1 cellular context compared by ENCODE assay signal in genomic region chr16:68448360-68448970, GRCh38.
TF ChIP-seq lines count a peak whose summit lies in the region.

TSS of gene SMPD3 (minus strand) at chr16:68448508. CDS start at chr16:68372181, 76,327 bp downstream.

TF ChIP-seq in GM12878, 131 proteins besides CTCF, POLR2A, EP300 and RAD21 (continued from another document and continues in another):
- TF ChIP-seq, protein P1, sequence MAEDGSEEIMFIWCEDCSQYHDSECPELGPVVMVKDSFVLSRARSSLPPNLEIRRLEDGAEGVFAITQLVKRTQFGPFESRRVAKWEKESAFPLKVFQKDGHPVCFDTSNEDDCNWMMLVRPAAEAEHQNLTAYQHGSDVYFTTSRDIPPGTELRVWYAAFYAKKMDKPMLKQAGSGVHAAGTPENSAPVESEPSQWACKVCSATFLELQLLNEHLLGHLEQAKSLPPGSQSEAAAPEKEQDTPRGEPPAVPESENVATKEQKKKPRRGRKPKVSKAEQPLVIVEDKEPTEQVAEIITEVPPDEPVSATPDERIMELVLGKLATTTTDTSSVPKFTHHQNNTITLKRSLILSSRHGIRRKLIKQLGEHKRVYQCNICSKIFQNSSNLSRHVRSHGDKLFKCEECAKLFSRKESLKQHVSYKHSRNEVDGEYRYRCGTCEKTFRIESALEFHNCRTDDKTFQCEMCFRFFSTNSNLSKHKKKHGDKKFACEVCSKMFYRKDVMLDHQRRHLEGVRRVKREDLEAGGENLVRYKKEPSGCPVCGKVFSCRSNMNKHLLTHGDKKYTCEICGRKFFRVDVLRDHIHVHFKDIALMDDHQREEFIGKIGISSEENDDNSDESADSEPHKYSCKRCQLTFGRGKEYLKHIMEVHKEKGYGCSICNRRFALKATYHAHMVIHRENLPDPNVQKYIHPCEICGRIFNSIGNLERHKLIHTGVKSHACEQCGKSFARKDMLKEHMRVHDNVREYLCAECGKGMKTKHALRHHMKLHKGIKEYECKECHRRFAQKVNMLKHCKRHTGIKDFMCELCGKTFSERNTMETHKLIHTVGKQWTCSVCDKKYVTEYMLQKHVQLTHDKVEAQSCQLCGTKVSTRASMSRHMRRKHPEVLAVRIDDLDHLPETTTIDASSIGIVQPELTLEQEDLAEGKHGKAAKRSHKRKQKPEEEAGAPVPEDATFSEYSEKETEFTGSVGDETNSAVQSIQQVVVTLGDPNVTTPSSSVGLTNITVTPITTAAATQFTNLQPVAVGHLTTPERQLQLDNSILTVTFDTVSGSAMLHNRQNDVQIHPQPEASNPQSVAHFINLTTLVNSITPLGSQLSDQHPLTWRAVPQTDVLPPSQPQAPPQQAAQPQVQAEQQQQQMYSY (CRISPR knock-in tag; IDR thresholded peaks at IDR 0.05) = no peak
- TF ChIP-seq PAX8 (IDR thresholded peaks at IDR 0.05) (no peak), MXI1 (IDR thresholded peaks at IDR 0.05; ENCODE audit: low read depth, low read length) (no peak; the same call in 1 of the 2 replicates), ZNF274 (IDR thresholded peaks at IDR 0.05; ENCODE audit: insufficient read depth, insufficient read length) (no peak), CEBPZ (IDR thresholded peaks at IDR 0.05; ENCODE audit: low read depth, low read length) (no peak), CHD1 (IDR thresholded peaks at IDR 0.05; ENCODE audit: low read depth, low read length) (no peak), SUZ12 (IDR thresholded peaks at IDR 0.05; ENCODE audit: unreplicated experiment) (no peak), NFXL1 (IDR thresholded peaks at IDR 0.05; ENCODE audit: borderline replicate concordance) (no peak), SIN3A (IDR thresholded peaks at IDR 0.05; ENCODE audit: low read depth, low read length) (peak; percentile 54; the same call in 1 of the 2 replicates), ZBED1 (IDR thresholded peaks at IDR 0.05; ENCODE audit: borderline replicate concordance) (no peak), DPF2 (IDR thresholded peaks at IDR 0.05) (no peak), STAT1 (conservative IDR thresholded peaks at IDR 0.05) (no peak), MYB (IDR thresholded peaks at IDR 0.05; ENCODE audit: borderline replicate concordance, low read depth, low read length) (no peak), SPI1 (IDR thresholded peaks at IDR 0.05; ENCODE audit: borderline replicate concordance, insufficient read depth, low read depth, low read length) (no peak), POLR2AphosphoS5 (IDR thresholded peaks at IDR 0.05; ENCODE audit: low read length) (no peak), MEF2B (IDR thresholded peaks at IDR 0.05; ENCODE audit: partially characterized antibody, poor library complexity, severe bottlenecking) (peak; percentile 93), NRF1 (conservative IDR thresholded peaks at IDR 0.05; ENCODE audit: low read depth, low read length) (no peak), CBX3 (IDR thresholded peaks at IDR 0.05; ENCODE audit: borderline replicate concordance, low read depth) (no peak), TBL1XR1 (IDR thresholded peaks at IDR 0.05; ENCODE audit: low read depth, low read length) (no peak), CREB1 (IDR thresholded peaks at IDR 0.05; ENCODE audit: low read depth) (peak; percentile 86), ZNF687 (IDR thresholded peaks at IDR 0.05) (no peak), BMI1 (IDR thresholded peaks at IDR 0.05; ENCODE audit: borderline replicate concordance) (peak; percentile 31; the same call in 1 of the 2 replicates), IRF4 (IDR thresholded peaks at IDR 0.05; ENCODE audit: low read depth, low read length) (no peak), HCFC1 (IDR thresholded peaks at IDR 0.05; ENCODE audit: low read length) (peak; percentile 96)
- TF ChIP-seq, protein P2, sequence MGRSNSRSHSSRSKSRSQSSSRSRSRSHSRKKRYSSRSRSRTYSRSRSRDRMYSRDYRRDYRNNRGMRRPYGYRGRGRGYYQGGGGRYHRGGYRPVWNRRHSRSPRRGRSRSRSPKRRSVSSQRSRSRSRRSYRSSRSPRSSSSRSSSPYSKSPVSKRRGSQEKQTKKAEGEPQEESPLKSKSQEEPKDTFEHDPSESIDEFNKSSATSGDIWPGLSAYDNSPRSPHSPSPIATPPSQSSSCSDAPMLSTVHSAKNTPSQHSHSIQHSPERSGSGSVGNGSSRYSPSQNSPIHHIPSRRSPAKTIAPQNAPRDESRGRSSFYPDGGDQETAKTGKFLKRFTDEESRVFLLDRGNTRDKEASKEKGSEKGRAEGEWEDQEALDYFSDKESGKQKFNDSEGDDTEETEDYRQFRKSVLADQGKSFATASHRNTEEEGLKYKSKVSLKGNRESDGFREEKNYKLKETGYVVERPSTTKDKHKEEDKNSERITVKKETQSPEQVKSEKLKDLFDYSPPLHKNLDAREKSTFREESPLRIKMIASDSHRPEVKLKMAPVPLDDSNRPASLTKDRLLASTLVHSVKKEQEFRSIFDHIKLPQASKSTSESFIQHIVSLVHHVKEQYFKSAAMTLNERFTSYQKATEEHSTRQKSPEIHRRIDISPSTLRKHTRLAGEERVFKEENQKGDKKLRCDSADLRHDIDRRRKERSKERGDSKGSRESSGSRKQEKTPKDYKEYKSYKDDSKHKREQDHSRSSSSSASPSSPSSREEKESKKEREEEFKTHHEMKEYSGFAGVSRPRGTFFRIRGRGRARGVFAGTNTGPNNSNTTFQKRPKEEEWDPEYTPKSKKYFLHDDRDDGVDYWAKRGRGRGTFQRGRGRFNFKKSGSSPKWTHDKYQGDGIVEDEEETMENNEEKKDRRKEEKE (IDR thresholded peaks at IDR 0.05) = no peak
- TF ChIP-seq, protein P3, sequence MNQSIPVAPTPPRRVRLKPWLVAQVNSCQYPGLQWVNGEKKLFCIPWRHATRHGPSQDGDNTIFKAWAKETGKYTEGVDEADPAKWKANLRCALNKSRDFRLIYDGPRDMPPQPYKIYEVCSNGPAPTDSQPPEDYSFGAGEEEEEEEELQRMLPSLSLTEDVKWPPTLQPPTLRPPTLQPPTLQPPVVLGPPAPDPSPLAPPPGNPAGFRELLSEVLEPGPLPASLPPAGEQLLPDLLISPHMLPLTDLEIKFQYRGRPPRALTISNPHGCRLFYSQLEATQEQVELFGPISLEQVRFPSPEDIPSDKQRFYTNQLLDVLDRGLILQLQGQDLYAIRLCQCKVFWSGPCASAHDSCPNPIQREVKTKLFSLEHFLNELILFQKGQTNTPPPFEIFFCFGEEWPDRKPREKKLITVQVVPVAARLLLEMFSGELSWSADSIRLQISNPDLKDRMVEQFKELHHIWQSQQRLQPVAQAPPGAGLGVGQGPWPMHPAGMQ (IDR thresholded peaks at IDR 0.05; ENCODE audit: borderline replicate concordance) = no peak
- TF ChIP-seq, protein P4, sequence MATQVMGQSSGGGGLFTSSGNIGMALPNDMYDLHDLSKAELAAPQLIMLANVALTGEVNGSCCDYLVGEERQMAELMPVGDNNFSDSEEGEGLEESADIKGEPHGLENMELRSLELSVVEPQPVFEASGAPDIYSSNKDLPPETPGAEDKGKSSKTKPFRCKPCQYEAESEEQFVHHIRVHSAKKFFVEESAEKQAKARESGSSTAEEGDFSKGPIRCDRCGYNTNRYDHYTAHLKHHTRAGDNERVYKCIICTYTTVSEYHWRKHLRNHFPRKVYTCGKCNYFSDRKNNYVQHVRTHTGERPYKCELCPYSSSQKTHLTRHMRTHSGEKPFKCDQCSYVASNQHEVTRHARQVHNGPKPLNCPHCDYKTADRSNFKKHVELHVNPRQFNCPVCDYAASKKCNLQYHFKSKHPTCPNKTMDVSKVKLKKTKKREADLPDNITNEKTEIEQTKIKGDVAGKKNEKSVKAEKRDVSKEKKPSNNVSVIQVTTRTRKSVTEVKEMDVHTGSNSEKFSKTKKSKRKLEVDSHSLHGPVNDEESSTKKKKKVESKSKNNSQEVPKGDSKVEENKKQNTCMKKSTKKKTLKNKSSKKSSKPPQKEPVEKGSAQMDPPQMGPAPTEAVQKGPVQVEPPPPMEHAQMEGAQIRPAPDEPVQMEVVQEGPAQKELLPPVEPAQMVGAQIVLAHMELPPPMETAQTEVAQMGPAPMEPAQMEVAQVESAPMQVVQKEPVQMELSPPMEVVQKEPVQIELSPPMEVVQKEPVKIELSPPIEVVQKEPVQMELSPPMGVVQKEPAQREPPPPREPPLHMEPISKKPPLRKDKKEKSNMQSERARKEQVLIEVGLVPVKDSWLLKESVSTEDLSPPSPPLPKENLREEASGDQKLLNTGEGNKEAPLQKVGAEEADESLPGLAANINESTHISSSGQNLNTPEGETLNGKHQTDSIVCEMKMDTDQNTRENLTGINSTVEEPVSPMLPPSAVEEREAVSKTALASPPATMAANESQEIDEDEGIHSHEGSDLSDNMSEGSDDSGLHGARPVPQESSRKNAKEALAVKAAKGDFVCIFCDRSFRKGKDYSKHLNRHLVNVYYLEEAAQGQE (IDR thresholded peaks at IDR 0.05; ENCODE audit: low read depth, low read length) = peak; percentile 81
- TF ChIP-seq, protein P5, sequence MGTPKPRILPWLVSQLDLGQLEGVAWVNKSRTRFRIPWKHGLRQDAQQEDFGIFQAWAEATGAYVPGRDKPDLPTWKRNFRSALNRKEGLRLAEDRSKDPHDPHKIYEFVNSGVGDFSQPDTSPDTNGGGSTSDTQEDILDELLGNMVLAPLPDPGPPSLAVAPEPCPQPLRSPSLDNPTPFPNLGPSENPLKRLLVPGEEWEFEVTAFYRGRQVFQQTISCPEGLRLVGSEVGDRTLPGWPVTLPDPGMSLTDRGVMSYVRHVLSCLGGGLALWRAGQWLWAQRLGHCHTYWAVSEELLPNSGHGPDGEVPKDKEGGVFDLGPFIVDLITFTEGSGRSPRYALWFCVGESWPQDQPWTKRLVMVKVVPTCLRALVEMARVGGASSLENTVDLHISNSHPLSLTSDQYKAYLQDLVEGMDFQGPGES (IDR thresholded peaks at IDR 0.05) = no peak
- TF ChIP-seq, protein P6, sequence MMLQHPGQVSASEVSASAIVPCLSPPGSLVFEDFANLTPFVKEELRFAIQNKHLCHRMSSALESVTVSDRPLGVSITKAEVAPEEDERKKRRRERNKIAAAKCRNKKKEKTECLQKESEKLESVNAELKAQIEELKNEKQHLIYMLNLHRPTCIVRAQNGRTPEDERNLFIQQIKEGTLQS (IDR thresholded peaks at IDR 0.05; ENCODE audit: borderline replicate concordance, extremely low read depth, low read depth, low read length) = peak; percentile 49; the same call in 1 of the 2 replicates
- TF ChIP-seq, protein P7, sequence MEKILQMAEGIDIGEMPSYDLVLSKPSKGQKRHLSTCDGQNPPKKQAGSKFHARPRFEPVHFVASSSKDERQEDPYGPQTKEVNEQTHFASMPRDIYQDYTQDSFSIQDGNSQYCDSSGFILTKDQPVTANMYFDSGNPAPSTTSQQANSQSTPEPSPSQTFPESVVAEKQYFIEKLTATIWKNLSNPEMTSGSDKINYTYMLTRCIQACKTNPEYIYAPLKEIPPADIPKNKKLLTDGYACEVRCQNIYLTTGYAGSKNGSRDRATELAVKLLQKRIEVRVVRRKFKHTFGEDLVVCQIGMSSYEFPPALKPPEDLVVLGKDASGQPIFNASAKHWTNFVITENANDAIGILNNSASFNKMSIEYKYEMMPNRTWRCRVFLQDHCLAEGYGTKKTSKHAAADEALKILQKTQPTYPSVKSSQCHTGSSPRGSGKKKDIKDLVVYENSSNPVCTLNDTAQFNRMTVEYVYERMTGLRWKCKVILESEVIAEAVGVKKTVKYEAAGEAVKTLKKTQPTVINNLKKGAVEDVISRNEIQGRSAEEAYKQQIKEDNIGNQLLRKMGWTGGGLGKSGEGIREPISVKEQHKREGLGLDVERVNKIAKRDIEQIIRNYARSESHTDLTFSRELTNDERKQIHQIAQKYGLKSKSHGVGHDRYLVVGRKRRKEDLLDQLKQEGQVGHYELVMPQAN (conservative IDR thresholded peaks at IDR 0.05) = peak; percentile 47
- TF ChIP-seq, protein P8, sequence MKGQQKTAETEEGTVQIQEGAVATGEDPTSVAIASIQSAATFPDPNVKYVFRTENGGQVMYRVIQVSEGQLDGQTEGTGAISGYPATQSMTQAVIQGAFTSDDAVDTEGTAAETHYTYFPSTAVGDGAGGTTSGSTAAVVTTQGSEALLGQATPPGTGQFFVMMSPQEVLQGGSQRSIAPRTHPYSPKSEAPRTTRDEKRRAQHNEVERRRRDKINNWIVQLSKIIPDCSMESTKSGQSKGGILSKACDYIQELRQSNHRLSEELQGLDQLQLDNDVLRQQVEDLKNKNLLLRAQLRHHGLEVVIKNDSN (IDR thresholded peaks at IDR 0.05; ENCODE audit: borderline replicate concordance, extremely low read length, insufficient read depth, low read depth, low read length) = no peak
